9 cellular contexts compared by ENCODE assay signal in the genomic region with DNA sequence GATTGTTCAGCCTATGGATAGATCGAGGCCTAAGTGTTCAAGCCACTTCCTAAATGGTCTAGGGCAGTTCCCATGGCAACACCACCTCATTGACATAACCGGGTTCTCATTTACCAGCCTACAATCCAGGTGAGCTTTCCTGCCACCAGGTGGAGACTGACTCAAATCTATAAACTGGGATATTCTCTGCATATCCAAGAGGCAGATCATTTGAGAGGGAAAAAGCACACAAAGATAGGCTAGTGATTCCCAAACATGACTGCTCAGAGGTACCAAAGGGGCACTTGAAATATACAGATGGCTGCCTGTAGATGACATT.
DNase-seq lines count a peak whose midpoint lies in the region; ATAC-seq and TF ChIP-seq lines count a peak whose summit lies in the region.
"Had no signal": no experiment of that assay in that cellular context is flagged by ENCODE, and none has a peak within 500 bp of the region (broad histone marks: within the 10 kb centered on the region; RNA-seq: fewer than 3 reads in every experiment).

No MANE protein-coding gene starts in this region.

- no peaks in the 10 kb centered on the region for H3K36me3 Mint-ChIP-seq in neural crest cell (ENCODE audit: low read depth)

- peak; percentile 61 for DNase-seq in COLO668 (lab: John Stamatoyannopoulos, UW; ENCODE audit: unreplicated experiment)
- DNase-seq in NCI-H2081 (lab: John Stamatoyannopoulos, UW): peak; percentile 76 to 82
- DNase-seq in cerebellar cortex (ENCODE audit: low spot score): peak; percentile 74
- no peak for DNase-seq in neural crest cell (ENCODE audit: low read depth, low spot score)
- no peak for DNase-seq in globus pallidus (ENCODE audit: low spot score)

- no peak overlapping the region for H3K27ac Mint-ChIP-seq in neural crest cell (ENCODE audit: unreplicated experiment)
- H3K27ac Mint-ChIP-seq: dendritic cell treated with granulocyte-macrophage colony-stimulating factor and Interleukin-4, amounts not matched to agents 40 ng/mL and 50 ng/mL, for 4 days had no signal

- peaks cover 8% of the 10 kb centered on the region for H3K27me3 Mint-ChIP-seq in neural crest cell (ENCODE audit: low read depth)

- H3K4me3 Mint-ChIP-seq in neural crest cell: no peak overlapping the region
- H3K4me3 Mint-ChIP-seq: dendritic cell treated with granulocyte-macrophage colony-stimulating factor and Interleukin-4, amounts not matched to agents 40 ng/mL and 50 ng/mL, for 4 days had no signal

- peak; percentile 69 for TF ChIP-seq CTCF in neural crest cell (conservative IDR thresholded peaks at IDR 0.05)

- ATAC-seq in GM19395 (IDR thresholded peaks at IDR 0.05; ENCODE audit: unreplicated experiment) (peak; percentile 54), GM21528 (IDR thresholded peaks at IDR 0.05; ENCODE audit: low FRiP score, unreplicated experiment) (no peak), GM19463 (IDR thresholded peaks at IDR 0.05; ENCODE audit: unreplicated experiment) (no peak)

- H3K4me1 Mint-ChIP-seq in neural crest cell: no peaks in the 10 kb centered on the region

- peaks cover 6% of the 10 kb centered on the region for H3K9me3 Mint-ChIP-seq in neural crest cell
- H3K9me3 Mint-ChIP-seq: dendritic cell treated with granulocyte-macrophage colony-stimulating factor and Interleukin-4, amounts not matched to agents 40 ng/mL and 50 ng/mL, for 4 days had no signal

Comparison
In these comparisons a context has a peak if more than half of its experiments do, and no peak if none do; other contexts are left out.
1. DNase-seq: peak in COLO668 (single experiment), NCI-H2081 (2 of 2) and cerebellar cortex (single experiment); none in neural crest cell (single experiment) and globus pallidus (single experiment).